1 cellular context compared by ENCODE assay signal in the genomic region with DNA sequence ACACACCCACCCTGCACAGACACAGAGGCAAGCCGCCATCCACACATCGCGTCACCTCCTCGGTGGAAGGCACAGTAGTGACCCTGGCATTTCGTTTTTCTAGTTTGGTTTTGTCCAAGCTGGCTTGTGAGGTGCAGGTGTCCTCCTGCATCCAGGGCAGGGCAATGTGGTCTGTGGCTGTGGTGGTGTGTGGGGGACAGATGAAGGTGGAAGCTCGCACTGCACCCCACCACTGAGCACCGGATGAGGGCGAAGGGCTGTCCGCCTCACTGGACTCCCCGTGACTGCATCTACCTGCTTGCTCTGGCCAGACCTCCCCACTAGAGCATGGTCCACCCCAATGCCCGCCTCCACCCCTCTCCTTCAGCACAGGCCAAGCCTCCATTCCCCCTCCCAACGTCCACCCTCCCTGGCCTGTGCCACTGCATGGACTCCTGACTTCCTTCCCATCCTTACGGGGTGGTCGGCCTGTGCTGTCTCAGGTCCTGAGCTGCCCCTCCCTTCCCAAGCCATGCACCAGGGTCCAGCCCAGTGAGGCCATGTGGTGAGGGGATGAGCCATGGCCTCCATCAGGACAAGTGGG.
TF ChIP-seq lines count a peak whose summit lies in the region.

No MANE protein-coding gene starts in this region.

TF ChIP-seq in H1, 55 proteins besides CTCF, POLR2A, EP300 and RAD21 (continued from another document):
- TF ChIP-seq HDAC2 (IDR thresholded peaks at IDR 0.05; ENCODE audit: borderline replicate concordance in 1 of 2, low read depth in 2 of 2, low read length in 2 of 2) (no peak), SP4 (IDR thresholded peaks at IDR 0.05; ENCODE audit: low read length) (no peak), HDAC6 (IDR thresholded peaks at IDR 0.05; ENCODE audit: low read depth, low read length) (no peak), POLR2AphosphoS5 (IDR thresholded peaks at IDR 0.05; ENCODE audit: low read depth, low read length) (no peak), SIRT6 (IDR thresholded peaks at IDR 0.05; ENCODE audit: low read length) (no peak), ZNF274 (IDR thresholded peaks at IDR 0.05; ENCODE audit: borderline replicate concordance, extremely low read depth, low read length) (no peak), CHD7 (IDR thresholded peaks at IDR 0.05; ENCODE audit: insufficient replicate concordance, low read length) (no peak), SIX5 (IDR thresholded peaks at IDR 0.05; ENCODE audit: low read depth, low read length) (no peak), RNF2 (IDR thresholded peaks at IDR 0.05; ENCODE audit: borderline replicate concordance, low read depth, low read length, missing control alignments, poor library complexity, severe bottlenecking) (no peak), MAFK (IDR thresholded peaks at IDR 0.05; ENCODE audit: low read depth, low read length) (no peak), TAF7 (optimal IDR thresholded peaks at IDR 0.05; ENCODE audit: borderline replicate concordance, low read depth, low read length) (no peak), TBP (IDR thresholded peaks at IDR 0.05; ENCODE audit: low read depth, low read length) (no peak), TAF1 (IDR thresholded peaks at IDR 0.05; ENCODE audit: low read depth, low read length) (no peak), GTF2F1 (IDR thresholded peaks at IDR 0.05; ENCODE audit: borderline replicate concordance, low read depth, low read length) (no peak), SRF (IDR thresholded peaks at IDR 0.05; ENCODE audit: low read depth, low read length) (no peak)
- TF ChIP-seq, protein P1, sequence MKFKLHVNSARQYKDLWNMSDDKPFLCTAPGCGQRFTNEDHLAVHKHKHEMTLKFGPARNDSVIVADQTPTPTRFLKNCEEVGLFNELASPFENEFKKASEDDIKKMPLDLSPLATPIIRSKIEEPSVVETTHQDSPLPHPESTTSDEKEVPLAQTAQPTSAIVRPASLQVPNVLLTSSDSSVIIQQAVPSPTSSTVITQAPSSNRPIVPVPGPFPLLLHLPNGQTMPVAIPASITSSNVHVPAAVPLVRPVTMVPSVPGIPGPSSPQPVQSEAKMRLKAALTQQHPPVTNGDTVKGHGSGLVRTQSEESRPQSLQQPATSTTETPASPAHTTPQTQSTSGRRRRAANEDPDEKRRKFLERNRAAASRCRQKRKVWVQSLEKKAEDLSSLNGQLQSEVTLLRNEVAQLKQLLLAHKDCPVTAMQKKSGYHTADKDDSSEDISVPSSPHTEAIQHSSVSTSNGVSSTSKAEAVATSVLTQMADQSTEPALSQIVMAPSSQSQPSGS (IDR thresholded peaks at IDR 0.05; ENCODE audit: low read length) = no peak
- TF ChIP-seq, protein P2, sequence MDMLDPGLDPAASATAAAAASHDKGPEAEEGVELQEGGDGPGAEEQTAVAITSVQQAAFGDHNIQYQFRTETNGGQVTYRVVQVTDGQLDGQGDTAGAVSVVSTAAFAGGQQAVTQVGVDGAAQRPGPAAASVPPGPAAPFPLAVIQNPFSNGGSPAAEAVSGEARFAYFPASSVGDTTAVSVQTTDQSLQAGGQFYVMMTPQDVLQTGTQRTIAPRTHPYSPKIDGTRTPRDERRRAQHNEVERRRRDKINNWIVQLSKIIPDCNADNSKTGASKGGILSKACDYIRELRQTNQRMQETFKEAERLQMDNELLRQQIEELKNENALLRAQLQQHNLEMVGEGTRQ (IDR thresholded peaks at IDR 0.05; ENCODE audit: low read length) = no peak
